8 cellular contexts compared by ENCODE assay signal in the genomic region with DNA sequence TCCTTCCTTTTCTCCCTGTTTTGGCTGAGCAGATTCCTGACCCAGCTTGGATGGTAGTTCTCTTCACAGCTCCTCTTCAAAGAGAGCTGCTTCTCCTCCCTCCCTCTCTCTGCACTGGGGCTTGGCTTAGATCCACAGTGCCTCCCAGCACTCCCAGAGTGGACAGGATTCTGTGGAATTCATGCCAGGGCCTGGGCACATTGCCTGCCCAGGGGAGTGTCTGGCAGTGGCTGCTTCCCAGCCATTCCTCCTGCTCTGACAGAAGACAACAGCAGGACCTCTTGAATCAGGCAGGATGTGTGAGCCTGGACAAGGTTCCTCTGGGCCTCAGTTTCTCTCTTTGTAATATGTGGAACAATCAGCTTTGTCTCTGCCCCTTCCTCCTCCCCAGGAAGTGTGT. TPM values are rescaled to one million over a fixed set of nuclear protein-coding genes. Genes with fewer than 3 reads are reported as not detected.
DNase-seq lines count a peak whose midpoint lies in the region; ATAC-seq, FAIRE-seq and TF ChIP-seq lines count a peak whose summit lies in the region.
"Had no signal": no experiment of that assay in that cellular context is flagged by ENCODE, and none has a peak within 500 bp of the region (broad histone marks: within the 10 kb centered on the region; RNA-seq: fewer than 3 reads in every experiment).

No MANE protein-coding gene starts in this region.

- peaks cover 14 to 49% of the 10 kb centered on the region in 2 donors for H3K4me1 ChIP-seq in left lung

- ATAC-seq in left lung, result peak; percentile 62

- H3K27me3 ChIP-seq in bronchial epithelial cell (ENCODE audit: control insufficient read depth, insufficient read depth, low read length) (no peaks in the 10 kb centered on the region), left lung (peaks cover 4 to 30% of the 10 kb centered on the region in 2 donors)

- DNase-seq in NCI-H1105 (lab: John Stamatoyannopoulos, UW), result peak; percentile 2
- peak; percentile 59 for DNase-seq in bronchial epithelial cell (ENCODE audit: low read depth)
- peak in 1 of 2 donors; percentile 84 for DNase-seq in left lung
- DNase-seq in ureter (ENCODE audit: low spot score), result peak; percentile 85
- no peak for DNase-seq in D341Med (ENCODE audit: low spot score)
- DNase-seq in DMS79 treated with DMSO at 0.1 percent for 48 hours (lab: John Stamatoyannopoulos, UW), result no peak
- no peak for DNase-seq in SHP77 (lab: John Stamatoyannopoulos, UW)

- no peaks in the 10 kb centered on the region for H3K9me3 ChIP-seq in left lung

- H3K36me3 ChIP-seq in bronchial epithelial cell (ENCODE audit: control insufficient read depth, insufficient read depth, low read length) (no peaks in the 10 kb centered on the region), left lung (no peaks in the 10 kb centered on the region)

- peak overlapping the region; percentile 28 to 63 for H3K27ac ChIP-seq in left lung
- H3K27ac ChIP-seq: PC-9 had no signal

- TF ChIP-seq CTCF in bronchial epithelial cell (IDR thresholded peaks at IDR 0.05; ENCODE audit: insufficient read depth, low read length, severe bottlenecking) (no peak), left lung (IDR thresholded peaks at IDR 0.05) (no peak)

- intact Hi-C loops in left lung (cut with DNase I), result no loop called here

- no peak overlapping the region for H3K4me3 ChIP-seq in bronchial epithelial cell (ENCODE audit: low read depth, low read length)
- H3K4me3 ChIP-seq in left lung, result no peak overlapping the region
- H3K4me3 ChIP-seq: PC-9 had no signal

- FAIRE-seq in bronchial epithelial cell (lab: Jason Lieb, UNC), result no peak

RNA-seq across cellular contexts. Expression of gene MMP28, which starts 4.5 kb away (rescaled TPM):
- total RNA-seq in bronchial epithelial cell (18.7 and 42.6 TPM in 2 replicates), left lung (10 to 100 TPM; 39.5 to 95.0 TPM), ureter (23.5 TPM)

RNA-seq across cellular contexts. Expression of gene TAF15, which starts 9.3 kb away (rescaled TPM):
- total RNA-seq in bronchial epithelial cell, result 69.5 and 84.1 TPM in 2 replicates
- 100 to 1,000 TPM; 140 to 163 TPM for total RNA-seq in left lung
- 269 TPM for total RNA-seq in ureter

RNA-seq across cellular contexts. Expression of gene C17orf50, which starts 39.3 kb away (rescaled TPM):
- total RNA-seq in bronchial epithelial cell (not detected in 2 replicates), left lung (not detected), ureter (not detected)
- total RNA-seq: PC-9 had no signal

RNA-seq across cellular contexts. Expression of gene GAS2L2, which starts 46.9 kb away (rescaled TPM):
- total RNA-seq in bronchial epithelial cell (under 0.01 TPM in 1 of 2 replicates, not detected in the other), left lung (1 to 10 TPM in 1 of 2 donors, under 1 TPM in 1; 0.35 to 1.6 TPM), ureter (not detected)
- total RNA-seq: PC-9 had no signal

Comparison
In these comparisons a context has a peak if more than half of its experiments do, and no peak if none do; other contexts are left out.
1. DNase-seq: peak in NCI-H1105 (single experiment), bronchial epithelial cell (single experiment) and ureter (single experiment); none in D341Med (single experiment), DMS79 treated with DMSO at 0.1 percent for 48 hours (single experiment) and SHP77 (0 of 2).